17 cellular contexts compared by ENCODE assay signal in the genomic region with DNA sequence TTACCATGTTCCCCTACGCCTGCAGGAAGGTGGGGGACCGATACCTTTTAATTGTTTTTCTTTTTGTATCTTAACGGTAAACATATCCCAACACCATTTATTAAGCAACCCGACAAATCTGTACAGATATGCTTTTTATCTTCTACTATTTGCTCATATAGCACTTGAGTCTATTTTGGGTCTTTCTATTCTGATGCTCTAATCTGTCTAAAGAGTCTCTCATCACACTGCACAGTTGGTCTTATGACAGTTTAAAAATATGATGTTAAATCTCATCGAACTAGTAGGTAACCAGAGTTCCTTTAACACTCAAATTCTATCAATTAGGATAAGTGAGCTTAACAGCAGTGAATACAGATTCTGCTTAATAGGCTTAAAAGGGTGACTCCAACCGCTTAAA.
"Had no signal": no experiment of that assay in that cellular context is flagged by ENCODE, and none has a peak within 500 bp of the region (broad histone marks: within the 10 kb centered on the region; RNA-seq: fewer than 3 reads in every experiment).

No MANE protein-coding gene starts in this region.

- H3K4me3 ChIP-seq: dorsolateral prefrontal cortex, hepatocyte, left lung, lung, sigmoid colon, thoracic aorta, tibial nerve, upper lobe of right lung, uterus had no signal

- H3K79me2 ChIP-seq: hepatocyte, parathyroid adenoma had no signal

- H3K9me3 ChIP-seq: left lung, sigmoid colon, thoracic aorta, tibial nerve, upper lobe of right lung, uterus had no signal

- H3K4me1 ChIP-seq: left lung, parathyroid adenoma, sigmoid colon, tibial nerve, upper lobe of right lung, uterus had no signal

- ATAC-seq: left lung; natural killer cell treated with Interleukin-12 subunit alpha and Interleukin-12 subunit beta and Interleukin-15 and Interleukin-18, amount 100 ng/mL, for 72 hours; stimulated activated naive B cell treated with anti-CD40 and anti-IgM and Interleukin-4, amounts not matched to agents 10 μg/mL and 1 μg/mL and 100 μg/mL, for 72 hours; upper lobe of right lung had no signal

- H3K27me3 ChIP-seq: dorsolateral prefrontal cortex, hepatocyte, left lung, sigmoid colon, tibial nerve, upper lobe of right lung, uterus had no signal

- DNase-seq: dorsolateral prefrontal cortex; effector CD4-positive, alpha-beta T cell; kidney; left lung; naive B cell; sigmoid colon; stimulated activated CD4-positive, alpha-beta T cell treated with anti-CD3 and anti-CD28 coated beads, Interleukin-2, amount 100 ng/mL, for 24 hours; stimulated activated CD4-positive, alpha-beta T cell treated with anti-CD3 and anti-CD28 coated beads, Interleukin-4, amount 100 ng/mL, for 24 hours; stimulated activated naive B cell treated with anti-CD40 and anti-IgM and Interleukin-4, amounts not matched to agents 10 μg/mL and 1 μg/mL and 100 μg/mL, for 72 hours; upper lobe of right lung; uterus had no signal

- H3K9ac ChIP-seq: parathyroid adenoma had no signal

- H3K36me3 ChIP-seq: left lung, sigmoid colon, thoracic aorta, tibial nerve, upper lobe of right lung, uterus had no signal

- H3K4me2 ChIP-seq: hepatocyte had no signal

- H2AFZ ChIP-seq: hepatocyte, parathyroid adenoma had no signal

- H3K27ac ChIP-seq: dorsolateral prefrontal cortex, hepatocyte, left lung, parathyroid adenoma, sigmoid colon, thoracic aorta, tibial nerve, upper lobe of right lung, uterus had no signal
